Comparison of ENCODE assay signal across 8 cellular contexts in the genomic region with DNA sequence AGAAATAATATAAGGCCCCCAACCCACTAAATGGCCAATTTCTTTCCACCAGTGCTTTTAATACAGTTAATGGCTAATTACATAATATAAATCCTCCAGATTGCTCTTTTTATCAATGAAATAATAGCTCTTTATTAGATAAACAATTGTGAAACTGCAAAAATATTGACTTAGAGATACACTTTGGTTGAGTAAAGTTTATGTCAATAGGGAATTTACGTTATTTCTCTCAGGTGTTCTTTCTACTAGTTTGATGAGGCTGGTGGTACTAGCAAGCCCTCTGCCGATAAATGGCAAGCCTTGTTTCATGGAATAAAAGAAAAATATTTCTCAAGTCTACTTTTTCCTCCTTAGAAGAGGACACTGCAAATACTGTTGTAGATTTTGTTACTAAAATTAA. TPM values are rescaled to one million over a fixed set of nuclear protein-coding genes. Genes with fewer than 3 reads are reported as not detected.
"Had no signal": no experiment of that assay in that cellular context is flagged by ENCODE, and none has a peak within 500 bp of the region (broad histone marks: within the 10 kb centered on the region; RNA-seq: fewer than 3 reads in every experiment).

No MANE protein-coding gene starts in this region.

- H3K4me2 ChIP-seq: GM23338 had no signal

- H3K4me3 ChIP-seq: GM23338 had no signal

- H2AFZ ChIP-seq: GM23338 had no signal

- DNase-seq: H9, HCEC 1CT, IMR-90 had no signal

- ATAC-seq: GM23338 had no signal

- H3K27ac ChIP-seq: HL-60 had no signal

- FAIRE-seq: H1, H54 had no signal

RNA-seq across cellular contexts. Expression of gene RFX6, which starts 18.9 kb away (rescaled TPM):
- total RNA-seq: H1, H9, HT1080, IMR-90 had no signal
- polyA plus RNA-seq: GM23338, H1, IMR-90 had no signal
